ENCODE assay signal across 2 cellular contexts in genomic region chr15:78058401-78058935, GRCh38.
TF ChIP-seq lines count a peak whose summit lies in the region.

No MANE protein-coding gene starts in this region.

TF ChIP-seq in H1, 55 proteins besides CTCF, POLR2A, EP300 and RAD21 (continues in another document):
- TF ChIP-seq KDM4A (IDR thresholded peaks at IDR 0.05; ENCODE audit: low read depth, low read length, severe bottlenecking) (no peak), GABPA (IDR thresholded peaks at IDR 0.05; ENCODE audit: borderline replicate concordance, insufficient read depth, low read length) (no peak), ATF2 (IDR thresholded peaks at IDR 0.05; ENCODE audit: low read length) (no peak), BACH1 (IDR thresholded peaks at IDR 0.05; ENCODE audit: low read length) (no peak), POU5F1 (IDR thresholded peaks at IDR 0.05; ENCODE audit: low read depth, low read length) (no peak), MAX (IDR thresholded peaks at IDR 0.05) (no peak), CHD7 (IDR thresholded peaks at IDR 0.05; ENCODE audit: insufficient replicate concordance, low read length) (no peak), TAF1 (IDR thresholded peaks at IDR 0.05; ENCODE audit: low read depth, low read length) (no peak), RBBP5 (IDR thresholded peaks at IDR 0.05; ENCODE audit: borderline replicate concordance, low read depth, low read length) (no peak), SRF (IDR thresholded peaks at IDR 0.05; ENCODE audit: low read depth, low read length) (no peak), TBP (IDR thresholded peaks at IDR 0.05; ENCODE audit: low read depth, low read length) (no peak), CBX5 (IDR thresholded peaks at IDR 0.05; ENCODE audit: low read depth, low read length) (no peak), BCL11A (IDR thresholded peaks at IDR 0.05; ENCODE audit: low read depth in 2 of 2, low read length in 2 of 2) (no peak), RNF2 (IDR thresholded peaks at IDR 0.05; ENCODE audit: borderline replicate concordance, low read depth, low read length, missing control alignments, poor library complexity, severe bottlenecking) (no peak), CTBP2 (IDR thresholded peaks at IDR 0.05; ENCODE audit: borderline replicate concordance, insufficient read depth, insufficient read length, low read length) (no peak)

TF ChIP-seq in GM12891, 5 proteins besides CTCF, POLR2A, EP300 and RAD21:
- TF ChIP-seq SPI1 (IDR thresholded peaks at IDR 0.05; ENCODE audit: low read depth, low read length) (no peak), PAX5 (IDR thresholded peaks at IDR 0.05; ENCODE audit: insufficient read depth, low read length, severe bottlenecking) (no peak), TAF1 (IDR thresholded peaks at IDR 0.05; ENCODE audit: low read depth, low read length) (no peak), POU2F2 (IDR thresholded peaks at IDR 0.05; ENCODE audit: low read depth, low read length) (no peak), POLR2AphosphoS5 (IDR thresholded peaks at IDR 0.05; ENCODE audit: low read depth, low read length) (no peak)
